ENCODE assay signal across 8 cellular contexts in genomic region chr20:41136336-41136694, GRCh38. TPM values are rescaled to one million over a fixed set of nuclear protein-coding genes. Genes with fewer than 3 reads are reported as not detected.
DNase-seq lines count a peak whose midpoint lies in the region; FAIRE-seq and TF ChIP-seq lines count a peak whose summit lies in the region.

No MANE protein-coding gene starts in this region.

- no peak for DNase-seq in activated CD4-positive, alpha-beta T cell treated with anti-CD3 and anti-CD28 coated beads, Interleukin-2, amount 10 ng/mL, durations not matched to agents 7 days and 5 days
- no peak for DNase-seq in activated CD4-positive, alpha-beta T cell treated with anti-CD3 and anti-CD28 coated beads for 1 hour
- no peak for DNase-seq in activated T-helper 1 cell treated with anti-CD3 and anti-CD28 coated beads, Interleukin-12 subunit alpha, Interleukin-12 subunit beta, Interleukin-2, Interleukin-4 antibody, amounts not matched to agents 30 ng/mL and 10 ng/mL and 1 ng/mL, durations not matched to agents 14 hours and 24 hours and 36 hours (ENCODE audit: low spot score)
- DNase-seq in keratinocyte (ENCODE audit: low read depth, low spot score), result no peak
- no peak for DNase-seq in testis
- DNase-seq in HK-2 (ENCODE audit: unreplicated experiment), result no peak
- DNase-seq in posterior cingulate gyrus, result no peak
- no peak for DNase-seq in HCEC 1CT

- no peaks in the 10 kb centered on the region for H3K27me3 Mint-ChIP-seq in activated CD4-positive, alpha-beta T cell treated with anti-CD3 and anti-CD28 coated beads, Interleukin-2, amount 10 ng/mL, durations not matched to agents 7 days and 5 days
- no peaks in the 10 kb centered on the region for H3K27me3 Mint-ChIP-seq in activated T-helper 1 cell treated with anti-CD3 and anti-CD28 coated beads, Interleukin-12 subunit alpha, Interleukin-12 subunit beta, Interleukin-2, Interleukin-4 antibody, amounts not matched to agents 30 ng/mL and 10 ng/mL and 1 ng/mL, durations not matched to agents 14 hours and 24 hours and 36 hours (ENCODE audit: insufficient read depth)

- CTCF ChIA-PET in activated CD4-positive, alpha-beta T cell treated with anti-CD3 and anti-CD28 coated beads, Interleukin-2, amount 10 ng/mL, durations not matched to agents 7 days and 5 days (lab: Charles Lee), result interaction anchor here (1.0 to 3.6 kb wide), 9 partner anchors 10 to 205 kb away, joined by 3 to 24 read pairs (median 6); partner anchors contain the start of gene LPIN3

- H3K79me2 ChIP-seq in keratinocyte (ENCODE audit: control insufficient read depth, insufficient read depth, low read length), result peaks cover 39% of the 10 kb centered on the region

- intact Hi-C loops in activated T-helper 1 cell treated with anti-CD3 and anti-CD28 coated beads, Interleukin-12 subunit alpha, Interleukin-12 subunit beta, Interleukin-2, Interleukin-4 antibody, amounts not matched to agents 30 ng/mL and 10 ng/mL and 1 ng/mL, durations not matched to agents 14 hours and 24 hours and 36 hours (cut with micrococcal nuclease), result loop anchor here (1.0 to 5.0 kb wide), 4 partner anchors 36 to 556 kb away; partner anchors contain the start of gene ZHX3
- intact Hi-C loops in testis (cut with DNase I; ENCODE audit: low total_unique reads), result no loop called here
- intact Hi-C loops in posterior cingulate gyrus (cut with DNase I), result no loop called here

- TF ChIP-seq CTCF in keratinocyte (optimal IDR thresholded peaks at IDR 0.05 in 1 of 3, IDR thresholded peaks at IDR 0.05 in 1 of 3, conservative IDR thresholded peaks at IDR 0.05 in 1 of 3; ENCODE audit: extremely low read depth in 1 of 3, insufficient read depth in 2 of 3, low read length in 3 of 3) (no peak), testis (IDR thresholded peaks at IDR 0.05) (no peak)

- no peak for FAIRE-seq in keratinocyte (lab: Jason Lieb, UNC)

- dilution Hi-C loops in keratinocyte (cut with MboI; ENCODE audit: extremely low pct_ligation_motif_present, low sequenced_read_pairs), result no loop called here

- peak overlapping the region; percentile 81 for H3K4me3 Mint-ChIP-seq in activated CD4-positive, alpha-beta T cell treated with anti-CD3 and anti-CD28 coated beads, Interleukin-2, amount 10 ng/mL, durations not matched to agents 7 days and 5 days
- peak overlapping the region; percentile 83 for H3K4me3 Mint-ChIP-seq in activated T-helper 1 cell treated with anti-CD3 and anti-CD28 coated beads, Interleukin-12 subunit alpha, Interleukin-12 subunit beta, Interleukin-2, Interleukin-4 antibody, amounts not matched to agents 30 ng/mL and 10 ng/mL and 1 ng/mL, durations not matched to agents 14 hours and 24 hours and 36 hours

- 9% methylated on average over 17 of the region's 17 CpGs for WGBS in testis, 2 donors

- POLR2A ChIA-PET in activated CD4-positive, alpha-beta T cell treated with anti-CD3 and anti-CD28 coated beads, Interleukin-2, amount 10 ng/mL, durations not matched to agents 7 days and 5 days (lab: Charles Lee), result interaction anchor here (0.5 to 0.6 kb wide), 2 partner anchors 21 to 152 kb away, joined by 3 to 9 read pairs; no protein-coding TSS in a partner anchor

- H3K27me3 ChIP-seq in keratinocyte (ENCODE audit: control insufficient read depth, extremely low read depth, insufficient read depth, low read length) (no peaks in the 10 kb centered on the region), testis (no peaks in the 10 kb centered on the region)

- H3K9ac ChIP-seq in keratinocyte (ENCODE audit: control insufficient read depth, extremely low read depth, insufficient read depth, low read length), result peak overlapping the region; percentile 82

- peak overlapping the region; percentile 88 for H3K27ac Mint-ChIP-seq in activated CD4-positive, alpha-beta T cell treated with anti-CD3 and anti-CD28 coated beads, Interleukin-2, amount 10 ng/mL, durations not matched to agents 7 days and 5 days
- peak overlapping the region; percentile 91 for H3K27ac Mint-ChIP-seq in activated T-helper 1 cell treated with anti-CD3 and anti-CD28 coated beads, Interleukin-12 subunit alpha, Interleukin-12 subunit beta, Interleukin-2, Interleukin-4 antibody, amounts not matched to agents 30 ng/mL and 10 ng/mL and 1 ng/mL, durations not matched to agents 14 hours and 24 hours and 36 hours

- peaks cover 3% of the 10 kb centered on the region for H3K9me1 ChIP-seq in keratinocyte (ENCODE audit: control insufficient read depth, extremely low read depth, insufficient read depth, low read length)

- H3K4me1 ChIP-seq in keratinocyte (ENCODE audit: control insufficient read depth, extremely low read depth, insufficient read depth, low read length) (peaks cover 46% of the 10 kb centered on the region), testis (peaks cover 15% of the 10 kb centered on the region)

- H3K27ac ChIP-seq in keratinocyte (ENCODE audit: control insufficient read depth, insufficient read depth, low read length) (peak overlapping the region; percentile 13), testis (peak overlapping the region; percentile 86 to 97)

- H3K4me3 ChIP-seq in keratinocyte (ENCODE audit: control insufficient read depth in 2 of 3, extremely low read depth in 1 of 3, insufficient read depth in 2 of 3, low read depth in 1 of 3, low read length in 3 of 3) (peak overlapping the region in 2 of 3 experiments; percentile 60 to 69), testis (peak overlapping the region; percentile 69 to 98)

- peak overlapping the region; percentile 73 for H2AFZ ChIP-seq in keratinocyte (ENCODE audit: control insufficient read depth, low read length)

- H3K4me2 ChIP-seq in keratinocyte (ENCODE audit: control insufficient read depth, extremely low read depth, insufficient read depth, low read depth, low read length), result peak overlapping the region; percentile 71

- peaks cover 57% of the 10 kb centered on the region for H3K4me1 Mint-ChIP-seq in activated CD4-positive, alpha-beta T cell treated with anti-CD3 and anti-CD28 coated beads, Interleukin-2, amount 10 ng/mL, durations not matched to agents 7 days and 5 days
- H3K4me1 Mint-ChIP-seq in activated T-helper 1 cell treated with anti-CD3 and anti-CD28 coated beads, Interleukin-12 subunit alpha, Interleukin-12 subunit beta, Interleukin-2, Interleukin-4 antibody, amounts not matched to agents 30 ng/mL and 10 ng/mL and 1 ng/mL, durations not matched to agents 14 hours and 24 hours and 36 hours (ENCODE audit: low read depth), result peaks cover 71% of the 10 kb centered on the region

- TF ChIP-seq POLR2A in testis (IDR thresholded peaks at IDR 0.05), result no peak

- no peaks in the 10 kb centered on the region for H3K9me3 Mint-ChIP-seq in activated CD4-positive, alpha-beta T cell treated with anti-CD3 and anti-CD28 coated beads, Interleukin-2, amount 10 ng/mL, durations not matched to agents 7 days and 5 days
- no peaks in the 10 kb centered on the region for H3K9me3 Mint-ChIP-seq in activated T-helper 1 cell treated with anti-CD3 and anti-CD28 coated beads, Interleukin-12 subunit alpha, Interleukin-12 subunit beta, Interleukin-2, Interleukin-4 antibody, amounts not matched to agents 30 ng/mL and 10 ng/mL and 1 ng/mL, durations not matched to agents 14 hours and 24 hours and 36 hours

- peaks cover 5% of the 10 kb centered on the region for H4K20me1 ChIP-seq in keratinocyte (ENCODE audit: control insufficient read depth, extremely low read depth, insufficient read depth, low read length)

- peaks cover 34% of the 10 kb centered on the region for H3K36me3 Mint-ChIP-seq in activated CD4-positive, alpha-beta T cell treated with anti-CD3 and anti-CD28 coated beads, Interleukin-2, amount 10 ng/mL, durations not matched to agents 7 days and 5 days (ENCODE audit: low read depth)
- peaks cover 18% of the 10 kb centered on the region for H3K36me3 Mint-ChIP-seq in activated T-helper 1 cell treated with anti-CD3 and anti-CD28 coated beads, Interleukin-12 subunit alpha, Interleukin-12 subunit beta, Interleukin-2, Interleukin-4 antibody, amounts not matched to agents 30 ng/mL and 10 ng/mL and 1 ng/mL, durations not matched to agents 14 hours and 24 hours and 36 hours (ENCODE audit: low read depth)

- H3K9me3 ChIP-seq in keratinocyte (ENCODE audit: control insufficient read depth, low read depth, low read length) (no peaks in the 10 kb centered on the region), testis (no peaks in the 10 kb centered on the region)

- peaks cover 0 to 2% of the 10 kb centered on the region in 2 experiments for H3K36me3 ChIP-seq in keratinocyte (ENCODE audit: control insufficient read depth in 2 of 2, extremely low read depth in 1 of 2, insufficient read depth in 2 of 2, low read length in 2 of 2)
- H3K36me3 ChIP-seq in testis (ENCODE audit: low read depth, missing control alignments), result no peaks in the 10 kb centered on the region

RNA-seq across cellular contexts. Expression of gene PLCG1, which starts 1.0 kb away (rescaled TPM):
- total RNA-seq in activated CD4-positive, alpha-beta T cell treated with anti-CD3 and anti-CD28 coated beads, Interleukin-2, amount 10 ng/mL, durations not matched to agents 7 days and 5 days, result 100 to 1,000 TPM; 395 to 443 TPM
- total RNA-seq in activated T-helper 1 cell treated with anti-CD3 and anti-CD28 coated beads, Interleukin-12 subunit alpha, Interleukin-12 subunit beta, Interleukin-2, Interleukin-4 antibody, amounts not matched to agents 30 ng/mL and 10 ng/mL and 1 ng/mL, durations not matched to agents 14 hours and 24 hours and 36 hours, result 203 and 205 TPM in 2 replicates
- polyA plus RNA-seq in keratinocyte, result 38.4 to 54.1 TPM (median 41.5 TPM) in 3 replicates
- 10.7 TPM for polyA plus RNA-seq in keratinocyte (2011; ENCODE audit: low read depth)
- 23.0 and 28.7 TPM in 2 replicates for polyA plus RNA-seq in keratinocyte (2011; cell fraction: cytosol; rRNA removed)
- 196 and 248 TPM in 2 replicates for polyA plus RNA-seq in keratinocyte (2011; cell fraction: nucleus; rRNA removed)
- 25.4 and 40.6 TPM in 2 replicates for polyA plus RNA-seq in keratinocyte (2012; ENCODE audit: low replicate concordance)
- 75.0 to 143 TPM (median 82.5 TPM) in 3 replicates for polyA minus RNA-seq in keratinocyte
- 36.3 TPM for polyA minus RNA-seq in keratinocyte (2011; cell fraction: cytosol; rRNA and poly(A)+ RNA removed)
- 83.8 and 89.8 TPM in 2 replicates for polyA minus RNA-seq in keratinocyte (2011; cell fraction: nucleus; rRNA and poly(A)+ RNA removed)
- 100 to 1,000 TPM; 184 to 186 TPM for total RNA-seq in testis
- 118 TPM for polyA plus RNA-seq in testis (ENCODE audit: insufficient read depth, low read depth, low replicate concordance)
